ENCODE assay signal across 2 cellular contexts in genomic region chr14:95538801-95539509, GRCh38.
TF ChIP-seq lines count a peak whose summit lies in the region.

No MANE protein-coding gene starts in this region.

TF ChIP-seq in IMR-90, 13 proteins besides CTCF, POLR2A, EP300 and RAD21:
- TF ChIP-seq ELK1 (IDR thresholded peaks at IDR 0.05; ENCODE audit: borderline replicate concordance, low read depth, low read length), result no peak
- no peak for TF ChIP-seq MAZ (IDR thresholded peaks at IDR 0.05; ENCODE audit: borderline replicate concordance, low read depth, low read length)
- TF ChIP-seq SMC3 (IDR thresholded peaks at IDR 0.05; ENCODE audit: low read depth, low read length), result no peak
- TF ChIP-seq MAFK (IDR thresholded peaks at IDR 0.05; ENCODE audit: low read depth, low read length), result no peak
- no peak for TF ChIP-seq USF2 (IDR thresholded peaks at IDR 0.05; ENCODE audit: low read depth, low read length)
- TF ChIP-seq NFE2L2 (IDR thresholded peaks at IDR 0.05; ENCODE audit: low read depth, low read length), result no peak
- TF ChIP-seq BHLHE40 (IDR thresholded peaks at IDR 0.05; ENCODE audit: low read depth, low read length), result no peak
- TF ChIP-seq CEBPB (IDR thresholded peaks at IDR 0.05; ENCODE audit: low read depth, low read length), result no peak
- no peak for TF ChIP-seq RCOR1 (IDR thresholded peaks at IDR 0.05; ENCODE audit: insufficient replicate concordance, low read length)
- no peak for TF ChIP-seq CHD1 (IDR thresholded peaks at IDR 0.05; ENCODE audit: low read depth, low read length)
- TF ChIP-seq MXI1 (IDR thresholded peaks at IDR 0.05; ENCODE audit: borderline replicate concordance, low read depth, low read length), result no peak
- TF ChIP-seq RFX5 (IDR thresholded peaks at IDR 0.05; ENCODE audit: low read depth, low read length), result no peak
- no peak for TF ChIP-seq FOS (IDR thresholded peaks at IDR 0.05; ENCODE audit: low read depth, low read length)

TF ChIP-seq in K562, 482 proteins besides CTCF, POLR2A, EP300 and RAD21:
- TF ChIP-seq ZBTB40 (IDR thresholded peaks at IDR 0.05) (peak; percentile 97), ZBTB40 (CRISPR knock-in tag; IDR thresholded peaks at IDR 0.05) (peak; percentile 96), NCOA1 (IDR thresholded peaks at IDR 0.05; ENCODE audit: low read depth) (no peak), MNT (conservative IDR thresholded peaks at IDR 0.05) (peak in 1 of 2 experiments; percentile 23; a peak in 1 of 4 replicates), ZNF121 (CRISPR knock-in tag; conservative IDR thresholded peaks at IDR 0.05) (no peak), E2F6 (IDR thresholded peaks at IDR 0.05; ENCODE audit: borderline replicate concordance in 1 of 2, extremely low read depth in 1 of 2, insufficient read depth in 1 of 2, insufficient read length in 1 of 2, low read depth in 1 of 2, low read length in 1 of 2, poor library complexity in 1 of 2, severe bottlenecking in 1 of 2) (peak in 1 of 2 experiments; percentile 12), CREM (IDR thresholded peaks at IDR 0.05; ENCODE audit: low read depth) (no peak), ATF1 (CRISPR knock-in tag; IDR thresholded peaks at IDR 0.05) (no peak), ATF1 (tag; IDR thresholded peaks at IDR 0.05) (peak; percentile 44; the same call in 1 of the 2 replicates), HMBOX1 (IDR thresholded peaks at IDR 0.05) (peak; percentile 56), ATF7 (IDR thresholded peaks at IDR 0.05) (peak; percentile 50; the same call in 1 of the 2 replicates), CEBPG (CRISPR knock-in tag; IDR thresholded peaks at IDR 0.05) (no peak), CEBPG (tag; conservative IDR thresholded peaks at IDR 0.05 in 1 of 2, IDR thresholded peaks at IDR 0.05 in 1 of 2) (no peak), KDM4B (IDR thresholded peaks at IDR 0.05; ENCODE audit: borderline replicate concordance in 2 of 2, low read depth in 1 of 2) (no peak), ZBTB1 (CRISPR knock-in tag; IDR thresholded peaks at IDR 0.05; ENCODE audit: borderline replicate concordance, low read depth) (no peak), KLF10 (CRISPR knock-in tag; IDR thresholded peaks at IDR 0.05) (no peak)
TF ChIP-seq in K562: peak in this region for 6.
